ENCODE assay signal across 8 cellular contexts in genomic region chr19:4369109-4369887, GRCh38. TPM values are rescaled to one million over a fixed set of nuclear protein-coding genes. Genes with fewer than 3 reads are reported as not detected.
DNase-seq lines count a peak whose midpoint lies in the region; ATAC-seq and TF ChIP-seq lines count a peak whose summit lies in the region.

No MANE protein-coding gene starts in this region.

- H3K4me1 Mint-ChIP-seq in memory B cell, result peaks cover 40% of the 10 kb centered on the region

- peaks cover 3% of the 10 kb centered on the region for H3K36me3 Mint-ChIP-seq in memory B cell

- in situ Hi-C loops in brain microvascular endothelial cell (cut with HindIII; ENCODE audit: low pct_ligation_motif_present, low sequenced_read_pairs), result no loop called here

- TF ChIP-seq POLR2A in breast epithelium (IDR thresholded peaks at IDR 0.05), result no peak

- ATAC-seq in HG03439 (IDR thresholded peaks at IDR 0.05; ENCODE audit: unreplicated experiment) (peak; percentile 49), memory B cell (ENCODE audit: low read depth) (peak; percentile 74)

- H3K27ac ChIP-seq in AG04450 (ENCODE audit: low read depth, low read length) (peak overlapping the region; percentile 39), breast epithelium (peak overlapping the region; percentile 82 to 92), brain microvascular endothelial cell (no peak overlapping the region)

- H3K27me3 Mint-ChIP-seq in memory B cell, result no peaks in the 10 kb centered on the region

- DNase-seq in AG04450 (ENCODE audit: low read depth, low spot score) (no peak), GM19240 (ENCODE audit: insufficient read length, low spot score) (peak; percentile 66), UCSD-AML1 (lab: John Stamatoyannopoulos, UW; ENCODE audit: unreplicated experiment) (peak; percentile 78), breast epithelium (ENCODE audit: low spot score in 2 of 2) (peak; percentile 65 to 66), memory B cell (ENCODE audit: low spot score in 2 of 2) (peak; percentile 71 to 76), brain microvascular endothelial cell (no peak)
- DNase-seq in stimulated activated CD8-positive, alpha-beta memory T cell treated with anti-CD3 and anti-CD28 coated beads, Interleukin-15, amount 100 ng/mL, for 48 hours (ENCODE audit: low read depth in 2 of 2), result peak; percentile 71 to 72

- no peak for TF ChIP-seq CTCF in AG04450 (IDR thresholded peaks at IDR 0.05; ENCODE audit: low read depth, low read length)
- TF ChIP-seq CTCF in breast epithelium (IDR thresholded peaks at IDR 0.05), result no peak
- no peak for TF ChIP-seq CTCF in brain microvascular endothelial cell (IDR thresholded peaks at IDR 0.05; ENCODE audit: low read depth, low read length, missing control alignments)

- peak overlapping the region; percentile 78 for H3K4me3 Mint-ChIP-seq in memory B cell

- H3K9me3 ChIP-seq in AG04450 (ENCODE audit: control insufficient read depth, insufficient read depth, low read length), result no peaks in the 10 kb centered on the region; the same call in 1 of the 2 replicates
- H3K9me3 ChIP-seq in breast epithelium, result no peaks in the 10 kb centered on the region

- H3K27ac Mint-ChIP-seq in memory B cell, result peak overlapping the region; percentile 93

- H3K27me3 ChIP-seq in AG04450 (ENCODE audit: control insufficient read depth, insufficient read depth, low read length) (no peaks in the 10 kb centered on the region), breast epithelium (no peaks in the 10 kb centered on the region), brain microvascular endothelial cell (replicated peaks) (no peaks in the 10 kb centered on the region)

- no peaks in the 10 kb centered on the region for H3K9me3 Mint-ChIP-seq in memory B cell

- peaks cover 33 to 58% of the 10 kb centered on the region in 2 donors for H3K4me1 ChIP-seq in breast epithelium

- H3K4me3 ChIP-seq in AG04450 (ENCODE audit: low read depth, low read length) (no peak overlapping the region), breast epithelium (peak overlapping the region; percentile 9 to 62 (median 41)), brain microvascular endothelial cell (ENCODE audit: low read depth, low read length) (no peak overlapping the region)

- CTCF ChIA-PET in AG04450 (lab: Charles Lee), result interaction anchor here (1.0 to 1.1 kb wide), 2 partner anchors 16 kb away, joined by 3 to 4 read pairs; no protein-coding TSS in a partner anchor

- POLR2A ChIA-PET in AG04450 (lab: Yijun Ruan, JAX), result interaction anchor here (0.9 kb wide), 1 partner anchor 75 kb away, joined by 3 read pairs; no protein-coding TSS in a partner anchor

- no peaks in the 10 kb centered on the region for H3K36me3 ChIP-seq in breast epithelium
- H3K36me3 ChIP-seq in brain microvascular endothelial cell (replicated peaks), result peaks cover 32% of the 10 kb centered on the region

- intact Hi-C loops in breast epithelium (cut with DNase I; ENCODE audit: low total_unique reads), result loop anchor here (10.0 kb wide), 2 partner anchors 104 to 1356 kb away; partner anchors contain the start of genes CATSPERD and LONP1

RNA-seq across cellular contexts. Expression of gene MPND, which starts 25.9 kb away (rescaled TPM):
- polyA plus RNA-seq in AG04450 (2011; rRNA removed), result 5.1 and 6.5 TPM in 2 replicates
- polyA minus RNA-seq in AG04450 (2011; rRNA and poly(A)+ RNA removed), result 6.7 TPM in 2 replicates
- 1 to 10 TPM; 6.1 to 7.7 (median 7.5) TPM for total RNA-seq in breast epithelium

RNA-seq across cellular contexts. Expression of gene STAP2, which starts 30.7 kb away (rescaled TPM):
- 5.3 and 7.4 TPM in 2 replicates for polyA plus RNA-seq in AG04450 (2011; rRNA removed)
- polyA minus RNA-seq in AG04450 (2011; rRNA and poly(A)+ RNA removed), result 5.3 and 7.5 TPM in 2 replicates
- total RNA-seq in breast epithelium, result 10 to 100 TPM in 2 of 3 donors, 1 to 10 TPM in 1; 1.6 to 51.4 (median 25.9) TPM

RNA-seq across cellular contexts. Expression of gene SH3GL1, which starts 31.0 kb away (rescaled TPM):
- polyA plus RNA-seq in AG04450 (2011; rRNA removed), result 40.2 and 57.9 TPM in 2 replicates
- 34.1 and 38.5 TPM in 2 replicates for polyA minus RNA-seq in AG04450 (2011; rRNA and poly(A)+ RNA removed)
- 10 to 100 TPM; 25.6 to 52.5 (median 33.8) TPM for total RNA-seq in breast epithelium

RNA-seq across cellular contexts. Expression of gene CHAF1A, which starts 33.1 kb away (rescaled TPM):
- 5.0 and 6.0 TPM in 2 replicates for polyA plus RNA-seq in AG04450 (2011; rRNA removed)
- 5.1 and 6.6 TPM in 2 replicates for polyA minus RNA-seq in AG04450 (2011; rRNA and poly(A)+ RNA removed)
- 1 to 10 TPM; 6.3 to 8.2 (median 7.9) TPM for total RNA-seq in breast epithelium

Comparison
In these comparisons a context has a peak if more than half of its experiments do, and no peak if none do; other contexts are left out.
1. DNase-seq: peak in GM19240 (single experiment), UCSD-AML1 (single experiment), breast epithelium (2 of 2), memory B cell (2 of 2) and stimulated activated CD8-positive, alpha-beta memory T cell treated with anti-CD3 and anti-CD28 coated beads, Interleukin-15, amount 100 ng/mL, for 48 hours (2 of 2); none in AG04450 (single experiment) and brain microvascular endothelial cell (single experiment).
2. H3K4me3 ChIP-seq: peak in breast epithelium (3 of 3); none in AG04450 (single experiment) and brain microvascular endothelial cell (single experiment).